8 cellular contexts compared by ENCODE assay signal in genomic region chr19:7197169-7197759, GRCh38.
DNase-seq lines count a peak whose midpoint lies in the region; ATAC-seq and TF ChIP-seq lines count a peak whose summit lies in the region.

No MANE protein-coding gene starts in this region.

- peaks cover 17% of the 10 kb centered on the region for H3K27me3 Mint-ChIP-seq in GM23338 (ENCODE audit: insufficient read depth, low read depth, poor library complexity)
- peaks cover 54% of the 10 kb centered on the region for H3K27me3 Mint-ChIP-seq in activated naive CD8-positive, alpha-beta T cell treated with anti-CD3 and anti-CD28 coated beads for 36 hours
- peaks cover 2% of the 10 kb centered on the region for H3K27me3 Mint-ChIP-seq in glutamatergic neuron (ENCODE audit: unreplicated experiment)

- H3K36me3 ChIP-seq in DOHH2 (ENCODE audit: control insufficient read depth, low read length) (no peaks in the 10 kb centered on the region), GM23338 (ENCODE audit: insufficient read depth) (no peaks in the 10 kb centered on the region)

- H3K4me1 ChIP-seq in DOHH2 (ENCODE audit: control insufficient read depth, low read length), result peaks cover 37% of the 10 kb centered on the region
- no peaks in the 10 kb centered on the region; the same call in 1 of the 2 replicates for H3K4me1 ChIP-seq in GM23338 (ENCODE audit: insufficient read depth)

- H3K4me3 Mint-ChIP-seq in GM23338, result peak overlapping the region; percentile 77
- peak overlapping the region; percentile 79 for H3K4me3 Mint-ChIP-seq in activated naive CD8-positive, alpha-beta T cell treated with anti-CD3 and anti-CD28 coated beads for 36 hours
- H3K4me3 Mint-ChIP-seq in glutamatergic neuron (ENCODE audit: unreplicated experiment), result peak overlapping the region; percentile 86

- H3K9me2 ChIP-seq in DOHH2 (replicated peaks; ENCODE audit: control insufficient read depth, low read length), result no peaks in the 10 kb centered on the region
- no peaks in the 10 kb centered on the region for H3K9me2 ChIP-seq in GM23338 (ENCODE audit: insufficient read depth)

- no peaks in the 10 kb centered on the region for H3K36me3 Mint-ChIP-seq in GM23338 (ENCODE audit: low read depth)
- H3K36me3 Mint-ChIP-seq in activated naive CD8-positive, alpha-beta T cell treated with anti-CD3 and anti-CD28 coated beads for 36 hours, result no peaks in the 10 kb centered on the region
- no peaks in the 10 kb centered on the region for H3K36me3 Mint-ChIP-seq in glutamatergic neuron (ENCODE audit: unreplicated experiment)

- H3F3A ChIP-seq in DOHH2 (ENCODE audit: control insufficient read depth, insufficient read depth), result peaks cover 18% of the 10 kb centered on the region
- peaks cover 3% of the 10 kb centered on the region; the same call in 1 of the 2 replicates for H3F3A ChIP-seq in GM23338 (replicated peaks; ENCODE audit: low read depth)

- DNase-seq in GM23338 (ENCODE audit: low spot score) (peak; percentile 93), LHCN-M2 (ENCODE audit: low read depth) (peak; percentile 95), SKM-1 (lab: John Stamatoyannopoulos, UW; ENCODE audit: unreplicated experiment) (peak; percentile 93), glutamatergic neuron (peak; percentile 91), occipital lobe (lab: John Stamatoyannopoulos, UW) (peak; percentile 87), superior temporal gyrus (ENCODE audit: extremely low spot score) (peak; percentile 83)
- peak; percentile 87 for DNase-seq in activated naive CD8-positive, alpha-beta T cell treated with anti-CD3 and anti-CD28 coated beads for 36 hours

- H3K4me1 Mint-ChIP-seq in GM23338, result peaks cover 4% of the 10 kb centered on the region; the same call in 2 of the 3 replicates
- H3K4me1 Mint-ChIP-seq in activated naive CD8-positive, alpha-beta T cell treated with anti-CD3 and anti-CD28 coated beads for 36 hours, result peaks cover 22% of the 10 kb centered on the region
- H3K4me1 Mint-ChIP-seq in glutamatergic neuron (ENCODE audit: low read depth, unreplicated experiment), result peaks cover 2% of the 10 kb centered on the region

- H3K9me3 Mint-ChIP-seq in GM23338 (no peaks in the 10 kb centered on the region; the same call in 2 of the 3 replicates), glutamatergic neuron (ENCODE audit: unreplicated experiment) (peaks cover 12% of the 10 kb centered on the region)
- H3K9me3 Mint-ChIP-seq in activated naive CD8-positive, alpha-beta T cell treated with anti-CD3 and anti-CD28 coated beads for 36 hours, result no peaks in the 10 kb centered on the region

- H3K79me2 ChIP-seq in DOHH2 (ENCODE audit: control insufficient read depth, low read length) (no peaks in the 10 kb centered on the region), GM23338 (replicated peaks; ENCODE audit: insufficient read depth) (0 out of 2 replicates have a peak, but pooled peaks cover 3% of the 10 kb centered on the region)

- H3K27ac ChIP-seq in DOHH2 (ENCODE audit: low read depth, low read length) (peak overlapping the region; percentile 42), GM23338 (ENCODE audit: low read depth) (peak overlapping the region; percentile 89; the same call in 1 of the 2 replicates)

- H4K20me1 ChIP-seq in DOHH2 (ENCODE audit: control insufficient read depth, insufficient read depth, low read depth, low read length) (no peaks in the 10 kb centered on the region), GM23338 (replicated peaks; ENCODE audit: insufficient read depth) (no peaks in the 10 kb centered on the region; the same call in 1 of the 2 replicates)

- no peak for TF ChIP-seq CTCF in DOHH2 (IDR thresholded peaks at IDR 0.05; ENCODE audit: low read depth, low read length, poor library complexity, severe bottlenecking)
- no peak for TF ChIP-seq CTCF in GM23338 (conservative IDR thresholded peaks at IDR 0.05; ENCODE audit: low read depth in 2 of 2)
- no peak for TF ChIP-seq CTCF in glutamatergic neuron (IDR thresholded peaks at IDR 0.05; ENCODE audit: partially characterized antibody, unreplicated experiment)

- no peaks in the 10 kb centered on the region for H3K9me3 ChIP-seq in DOHH2 (ENCODE audit: control insufficient read depth, insufficient read depth, low read length)

- H3K27ac Mint-ChIP-seq in GM23338, result peak overlapping the region; percentile 89
- H3K27ac Mint-ChIP-seq in activated naive CD8-positive, alpha-beta T cell treated with anti-CD3 and anti-CD28 coated beads for 36 hours, result peak overlapping the region; percentile 86
- peak overlapping the region; percentile 84 for H3K27ac Mint-ChIP-seq in glutamatergic neuron (ENCODE audit: unreplicated experiment)

- peak overlapping the region; percentile 83 for H3K4me2 ChIP-seq in DOHH2 (ENCODE audit: low read length)
- H3K4me2 ChIP-seq in GM23338, result peak overlapping the region; percentile 73

- peaks cover 9% of the 10 kb centered on the region for H3K27me3 ChIP-seq in DOHH2 (ENCODE audit: control insufficient read depth, low read length)
- H3K27me3 ChIP-seq in GM23338 (ENCODE audit: insufficient read depth), result no peaks in the 10 kb centered on the region

- ATAC-seq in GM23338, result peak; percentile 80

- H3K4me3 ChIP-seq in DOHH2 (ENCODE audit: low read length) (peak overlapping the region; percentile 74), GM23338 (peak overlapping the region; percentile 54)

- H2AFZ ChIP-seq in GM23338, result no peak overlapping the region

TF ChIP-seq in GM23338, 12 proteins besides CTCF, POLR2A, EP300 and RAD21:
- no peak for TF ChIP-seq POLR2AphosphoS5 (IDR thresholded peaks at IDR 0.05; ENCODE audit: low read depth)
- peak; percentile 52; the same call in 1 of the 2 replicates for TF ChIP-seq CREB1 (CRISPR knock-in tag; IDR thresholded peaks at IDR 0.05; ENCODE audit: low read depth)

Comparison
In these comparisons a context has a peak if more than half of its experiments do, and no peak if none do; other contexts are left out.
1. Peak in every context shown above with its lines: DNase-seq, ATAC-seq, H3K4me3 ChIP-seq and H3K27ac ChIP-seq.